8 cellular contexts compared by ENCODE assay signal in genomic region chr9:114677418-114677817, GRCh38. TPM values are rescaled to one million over a fixed set of nuclear protein-coding genes. Genes with fewer than 3 reads are reported as not detected.
DNase-seq lines count a peak whose midpoint lies in the region; ATAC-seq and TF ChIP-seq lines count a peak whose summit lies in the region.

No MANE protein-coding gene starts in this region.

- H3K9me3 ChIP-seq in CD4-positive, alpha-beta T cell (ENCODE audit: control insufficient read depth, low read length), result no peaks in the 10 kb centered on the region
- H3K9me3 ChIP-seq in colonic mucosa, result no peaks in the 10 kb centered on the region

- POLR2A ChIA-PET in CD4-positive, alpha-beta T cell (lab: Charles Lee), result no interaction called here

- no peaks in the 10 kb centered on the region for H3K36me3 ChIP-seq in colonic mucosa

- TF ChIP-seq CTCF in astrocyte of the cerebellum (IDR thresholded peaks at IDR 0.05; ENCODE audit: low read depth, low read length, missing control alignments) (no peak), nephron (IDR thresholded peaks at IDR 0.05; ENCODE audit: unreplicated experiment in 3 of 3) (no peak), colonic mucosa (IDR thresholded peaks at IDR 0.05) (no peak), coronary artery (IDR thresholded peaks at IDR 0.05) (no peak)
- no peak for TF ChIP-seq CTCF in CD4-positive, alpha-beta T cell (IDR thresholded peaks at IDR 0.05)

- peaks cover 14% of the 10 kb centered on the region for H3K27me3 ChIP-seq in CD4-positive, alpha-beta T cell (ENCODE audit: control insufficient read depth, insufficient read depth, low read length)
- no peaks in the 10 kb centered on the region for H3K27me3 ChIP-seq in colonic mucosa

- H3K27ac Mint-ChIP-seq in nephron, result peak overlapping the region; percentile 30 to 79 (median 44)
- no peak overlapping the region for H3K27ac Mint-ChIP-seq in CD4-positive, alpha-beta T cell

- no peaks in the 10 kb centered on the region for H3K36me3 Mint-ChIP-seq in nephron (ENCODE audit: low read depth)
- no peaks in the 10 kb centered on the region for H3K36me3 Mint-ChIP-seq in CD4-positive, alpha-beta T cell (ENCODE audit: low read depth)

- CTCF ChIA-PET in CD4-positive, alpha-beta T cell (lab: Charles Lee), result interaction anchor here (0.9 kb wide), 1 partner anchor 337 kb away, joined by 3 read pairs; no protein-coding TSS in a partner anchor

- H3K27me3 Mint-ChIP-seq in nephron (ENCODE audit: low read depth), result peaks cover 10% of the 10 kb centered on the region
- H3K27me3 Mint-ChIP-seq in CD4-positive, alpha-beta T cell, result peaks cover 27% of the 10 kb centered on the region

- H3K4me3 ChIP-seq in astrocyte of the cerebellum (ENCODE audit: low read depth, low read length) (no peak overlapping the region), colonic mucosa (no peak overlapping the region), coronary artery (no peak overlapping the region)

- intact Hi-C loops in CD4-positive, alpha-beta T cell (cut with DNase I, micrococcal nuclease), result no loop called here
- intact Hi-C loops in colonic mucosa (cut with DNase I), result no loop called here

- no peaks in the 10 kb centered on the region for H3K4me1 ChIP-seq in colonic mucosa

- H3K27ac ChIP-seq in CD4-positive, alpha-beta T cell (ENCODE audit: low read depth, low read length), result no peak overlapping the region
- H3K27ac ChIP-seq in colonic mucosa (no peak overlapping the region), coronary artery (no peak overlapping the region)

- DNase-seq in Daoy (ENCODE audit: low read depth) (peak; percentile 100), NCI-H1105 treated with DMSO at 0.1 percent for 48 hours (lab: John Stamatoyannopoulos, UW) (peak; percentile 87), astrocyte of the cerebellum (ENCODE audit: low read depth) (peak; percentile 100), colonic mucosa (no peak), coronary artery (ENCODE audit: low spot score) (no peak)
- no peak for DNase-seq in CD4-positive, alpha-beta T cell
- no peak for DNase-seq in activated naive CD4-positive, alpha-beta T cell treated with anti-CD3 and anti-CD28 coated beads, Interleukin-2, amount 50 U/mL, for 16 hours

- peaks cover 21% of the 10 kb centered on the region for H3K4me1 Mint-ChIP-seq in nephron
- peaks cover 5% of the 10 kb centered on the region for H3K4me1 Mint-ChIP-seq in CD4-positive, alpha-beta T cell (ENCODE audit: low read depth)

- no peak for ATAC-seq in CD4-positive, alpha-beta T cell (ENCODE audit: poor library complexity)

- H3K4me3 Mint-ChIP-seq in nephron, result peak overlapping the region in 1 of 3 experiments; percentile 5
- no peak overlapping the region for H3K4me3 Mint-ChIP-seq in CD4-positive, alpha-beta T cell

- peaks cover 2% of the 10 kb centered on the region for H3K9me3 Mint-ChIP-seq in nephron
- H3K9me3 Mint-ChIP-seq in CD4-positive, alpha-beta T cell, result no peaks in the 10 kb centered on the region

- H3K9ac ChIP-seq in colonic mucosa (ENCODE audit: low read depth in 2 of 2, low read length in 2 of 2), result no peak overlapping the region

- in situ Hi-C loops in astrocyte of the cerebellum (cut with HindIII; ENCODE audit: low sequenced_read_pairs), result no loop called here

RNA-seq across cellular contexts. Expression of gene TEX48, which starts 4.6 kb away (rescaled TPM):
- total RNA-seq in Daoy (2014; rRNA removed; shearing (Covaris generic)), result not detected in 2 replicates
- not detected for total RNA-seq in CD4-positive, alpha-beta T cell
- not detected for total RNA-seq in colonic mucosa

RNA-seq across cellular contexts. Expression of gene TEX53, which starts 19.8 kb away (rescaled TPM):
- total RNA-seq in Daoy (2014; rRNA removed; shearing (Covaris generic)), result not detected in 2 replicates
- not detected for total RNA-seq in CD4-positive, alpha-beta T cell
- total RNA-seq in colonic mucosa, result not detected

Comparison
In these comparisons a context has a peak if more than half of its experiments do, and no peak if none do; other contexts are left out.
1. DNase-seq: peak in Daoy (single experiment), NCI-H1105 treated with DMSO at 0.1 percent for 48 hours (single experiment) and astrocyte of the cerebellum (single experiment); none in CD4-positive, alpha-beta T cell (0 of 10), activated naive CD4-positive, alpha-beta T cell treated with anti-CD3 and anti-CD28 coated beads, Interleukin-2, amount 50 U/mL, for 16 hours (single experiment), colonic mucosa (single experiment) and coronary artery (single experiment).